Comparison of ENCODE assay signal across 10 cellular contexts in genomic region chr12:96368687-96369086, GRCh38. TPM values are rescaled to one million over a fixed set of nuclear protein-coding genes. Genes with fewer than 3 reads are reported as not detected.
A peak's percentile ranks its signal among the peaks of the same experiment; 100 is the strongest.
DNase-seq lines count a peak whose midpoint lies in the region; ATAC-seq, FAIRE-seq and TF ChIP-seq lines count a peak whose summit lies in the region.
"Had no signal": no experiment of that assay in that cellular context is flagged by ENCODE, and none has a peak within 500 bp of the region (broad histone marks: within the 10 kb centered on the region; RNA-seq: fewer than 3 reads in every experiment).

No MANE protein-coding gene starts in this region.

- peaks cover 4 to 99% (median 55%) of the 10 kb centered on the region in 9 donors for H3K4me1 ChIP-seq in heart right ventricle
- H3K4me1 ChIP-seq in heart left ventricle, result peaks cover 7 to 82% (median 68%) of the 10 kb centered on the region in 12 donors
- H3K4me1 ChIP-seq in endothelial cell of umbilical vein (ENCODE audit: control insufficient read depth, extremely low read depth, insufficient read depth, low read length), result peaks cover 95% of the 10 kb centered on the region
- peaks cover 16 to 48% of the 10 kb centered on the region in 2 donors for H3K4me1 ChIP-seq in muscle layer of duodenum (ENCODE audit: control insufficient read depth in 1 of 2, insufficient read depth in 2 of 2, low read length in 2 of 2)
- peaks cover 47% of the 10 kb centered on the region for H3K4me1 ChIP-seq in suprapubic skin

- H3K9me1 ChIP-seq in endothelial cell of umbilical vein (replicated peaks; ENCODE audit: control insufficient read depth, extremely low read depth, insufficient read depth, low read length), result no peaks in the 10 kb centered on the region

- WGBS in heart right ventricle, 2 donors, result 41% methylated on average over 1 of the region's 1 CpG; no CpG with 5 or more reads in 1 of the 2 donors
- 0 to 46% (median 36%) methylated on average over 1 of the region's 1 CpG for WGBS in heart left ventricle, 4 donors
- 41% methylated on average over 1 of the region's 1 CpG for WGBS in suprapubic skin

- dilution Hi-C loops in endothelial cell of umbilical vein (cut with MboI; ENCODE audit: extremely low pct_ligation_motif_present, low sequenced_read_pairs), result no loop called here

- FAIRE-seq in endothelial cell of umbilical vein (lab: Jason Lieb, UNC), result no peak

- DNase-seq in heart right ventricle, result no peak
- no peak for DNase-seq in heart left ventricle
- DNase-seq in endothelial cell of umbilical vein (ENCODE audit: low read depth, low spot score), result no peak
- no peak for DNase-seq in suprapubic skin (ENCODE audit: low spot score in 2 of 2)
- no peak for DNase-seq in NCI-H345 (lab: John Stamatoyannopoulos, UW)
- DNase-seq: HCEC 1CT, PC-9 had no signal

- CTCF ChIA-PET in endothelial cell of umbilical vein (lab: Charles Lee), result interaction anchor here (0.8 to 1.8 kb wide), 5 partner anchors 18 to 30 kb away, joined by 3 to 7 read pairs (median 5); no protein-coding TSS in a partner anchor

- peaks cover 100% of the 10 kb centered on the region for H3K79me2 ChIP-seq in endothelial cell of umbilical vein (ENCODE audit: control insufficient read depth, insufficient read depth, low read length)

- peak overlapping the region; percentile 68 for H3K4me2 ChIP-seq in endothelial cell of umbilical vein (ENCODE audit: insufficient read depth, low read length)
- H3K4me2 ChIP-seq: PC-9 had no signal

- no peak for TF ChIP-seq EP300 in suprapubic skin (IDR thresholded peaks at IDR 0.05)

- H3K36me3 ChIP-seq in heart right ventricle, result no peaks in the 10 kb centered on the region
- no peaks in the 10 kb centered on the region for H3K36me3 ChIP-seq in heart left ventricle
- no peaks in the 10 kb centered on the region for H3K36me3 ChIP-seq in endothelial cell of umbilical vein (ENCODE audit: control insufficient read depth in 2 of 2, extremely low read depth in 1 of 2, insufficient read depth in 2 of 2, low read length in 2 of 2)
- H3K36me3 ChIP-seq in muscle layer of duodenum (ENCODE audit: control insufficient read depth in 1 of 2, insufficient read depth in 2 of 2, low read length in 2 of 2), result no peaks in the 10 kb centered on the region
- H3K36me3 ChIP-seq in suprapubic skin, result no peaks in the 10 kb centered on the region

- intact Hi-C loops in heart right ventricle (cut with DNase I), result no loop called here
- intact Hi-C loops in heart left ventricle (cut with DNase I), result no loop called here
- intact Hi-C loops in endothelial cell of umbilical vein (cut with micrococcal nuclease), result no loop called here

- H4K20me1 ChIP-seq in endothelial cell of umbilical vein (replicated peaks; ENCODE audit: control insufficient read depth, extremely low read depth, insufficient read depth, low read length), result peaks cover 27% of the 10 kb centered on the region

- peak overlapping the region; percentile 14 for H3K9ac ChIP-seq in endothelial cell of umbilical vein (replicated peaks; ENCODE audit: extremely low read depth, insufficient read depth, low read length)

- TF ChIP-seq POLR2A in heart left ventricle (IDR thresholded peaks at IDR 0.05) (no peak), endothelial cell of umbilical vein (IDR thresholded peaks at IDR 0.05; ENCODE audit: low read depth, low read length) (no peak), suprapubic skin (IDR thresholded peaks at IDR 0.05) (no peak)

- POLR2A ChIA-PET in endothelial cell of umbilical vein (lab: Charles Lee), result interaction anchor here (0.7 to 1.1 kb wide), 2 partner anchors 15 to 29 kb away, joined by 3 to 4 read pairs; no protein-coding TSS in a partner anchor

- TF ChIP-seq CTCF in heart right ventricle (IDR thresholded peaks at IDR 0.05), result no peak
- TF ChIP-seq CTCF in heart left ventricle (IDR thresholded peaks at IDR 0.05), result no peak
- TF ChIP-seq CTCF in endothelial cell of umbilical vein (IDR thresholded peaks at IDR 0.05; ENCODE audit: extremely low read depth in 1 of 2, insufficient read depth in 1 of 2, low read depth in 1 of 2, low read length in 2 of 2), result no peak
- no peak for TF ChIP-seq CTCF in suprapubic skin (IDR thresholded peaks at IDR 0.05)

- peak overlapping the region in 6 of 10 donors; percentile 1 to 59 (median 34) for H3K27ac ChIP-seq in heart right ventricle
- H3K27ac ChIP-seq in heart left ventricle, result peak overlapping the region in 6 of 12 donors; percentile 13 to 55 (median 36)
- peak overlapping the region; percentile 51 for H3K27ac ChIP-seq in endothelial cell of umbilical vein (ENCODE audit: insufficient read depth, low read depth, low read length)
- peak overlapping the region; percentile 39 for H3K27ac ChIP-seq in muscle layer of duodenum (ENCODE audit: low read length)
- peak overlapping the region; percentile 38 for H3K27ac ChIP-seq in suprapubic skin
- H3K27ac ChIP-seq: PC-9 had no signal

- no peak overlapping the region for H2AFZ ChIP-seq in endothelial cell of umbilical vein (ENCODE audit: low read depth, low read length)
- H2AFZ ChIP-seq: PC-9 had no signal

- BruUV-seq in endothelial cell of umbilical vein (replicated peaks; lab: Mats Ljungman, UMichigan), result TSS peak; percentile 76

- ATAC-seq in heart right ventricle (no peak), heart left ventricle (no peak), HG03280 (IDR thresholded peaks at IDR 0.05; ENCODE audit: unreplicated experiment) (no peak), GM18909 (IDR thresholded peaks at IDR 0.05; ENCODE audit: poor library complexity, unreplicated experiment) (no peak)

- H3K4me3 ChIP-seq in heart right ventricle (no peak overlapping the region), heart left ventricle (no peak overlapping the region), endothelial cell of umbilical vein (replicated peaks in 1 of 3; ENCODE audit: insufficient read depth in 1 of 3, low read depth in 1 of 3, low read length in 3 of 3) (peak overlapping the region in 1 of 3 experiments; percentile 23), muscle layer of duodenum (ENCODE audit: low read depth in 1 of 2, low read length in 2 of 2) (peak overlapping the region in 1 of 2 donors; percentile 24), suprapubic skin (no peak overlapping the region)
- H3K4me3 ChIP-seq: PC-9 had no signal

- no peaks in the 10 kb centered on the region for H3K9me3 ChIP-seq in heart right ventricle
- no peaks in the 10 kb centered on the region for H3K9me3 ChIP-seq in heart left ventricle
- no peaks in the 10 kb centered on the region for H3K9me3 ChIP-seq in endothelial cell of umbilical vein (replicated peaks; ENCODE audit: control insufficient read depth, insufficient read depth, low read length)
- H3K9me3 ChIP-seq in muscle layer of duodenum (ENCODE audit: control insufficient read depth in 1 of 2, low read length in 2 of 2), result no peaks in the 10 kb centered on the region
- no peaks in the 10 kb centered on the region for H3K9me3 ChIP-seq in suprapubic skin

- no peaks in the 10 kb centered on the region for H3K27me3 ChIP-seq in heart right ventricle
- no peaks in the 10 kb centered on the region for H3K27me3 ChIP-seq in heart left ventricle
- H3K27me3 ChIP-seq in endothelial cell of umbilical vein (ENCODE audit: control insufficient read depth in 2 of 2, insufficient read depth in 2 of 2, low read length in 2 of 2), result no peaks in the 10 kb centered on the region
- H3K27me3 ChIP-seq in muscle layer of duodenum (ENCODE audit: low read depth, low read length), result no peaks in the 10 kb centered on the region
- no peaks in the 10 kb centered on the region for H3K27me3 ChIP-seq in suprapubic skin

TF ChIP-seq in endothelial cell of umbilical vein, 7 proteins besides CTCF, POLR2A, EP300 and RAD21:
- TF ChIP-seq FOS (IDR thresholded peaks at IDR 0.05; ENCODE audit: borderline replicate concordance, insufficient read depth, low read length) (no peak), POLR2AphosphoS5 (IDR thresholded peaks at IDR 0.05; ENCODE audit: insufficient read depth, low read depth, low read length) (no peak), MYC (IDR thresholded peaks at IDR 0.05; ENCODE audit: low read depth, low read length) (no peak), GATA2 (IDR thresholded peaks at IDR 0.05; ENCODE audit: insufficient read depth, insufficient read length, low read depth, low read length) (no peak), MAX (IDR thresholded peaks at IDR 0.05; ENCODE audit: insufficient read depth, insufficient read length) (no peak), JUN (IDR thresholded peaks at IDR 0.05; ENCODE audit: borderline replicate concordance, insufficient read depth, insufficient read length, low read depth) (no peak), EZH2 (IDR thresholded peaks at IDR 0.05; ENCODE audit: borderline replicate concordance, low read depth, low read length, severe bottlenecking) (no peak)
TF ChIP-seq in endothelial cell of umbilical vein: peak in this region for 0.

RNA-seq across cellular contexts. Expression of gene CDK17, which starts 31.6 kb away (rescaled TPM):
- total RNA-seq in heart right ventricle (10 to 100 TPM; 14.5 to 32.4 (median 21.7) TPM), heart left ventricle (10 to 100 TPM; 14.3 to 31.7 (median 23.1) TPM), endothelial cell of umbilical vein (176 and 193 TPM in 2 replicates), suprapubic skin (10 to 100 TPM; 38.7 to 93.3 (median 43.4) TPM)
- polyA plus RNA-seq in heart right ventricle (10 to 100 TPM in 1 of 2 donors, 1 to 10 TPM in 1; 8.5 to 11.0 TPM), heart left ventricle (10 to 100 TPM in 1 of 2 donors, 1 to 10 TPM in 1; 6.7 to 14.5 TPM), endothelial cell of umbilical vein (53.6 and 61.1 TPM in 2 replicates)
- polyA plus RNA-seq in endothelial cell of umbilical vein (2011; cell fraction: cytosol; rRNA removed), result 62.9 and 67.5 TPM in 2 replicates
- polyA plus RNA-seq in endothelial cell of umbilical vein (2011; cell fraction: nucleus; rRNA removed), result 180 and 190 TPM in 2 replicates
- 76.5 and 115 TPM in 2 replicates for polyA plus RNA-seq in endothelial cell of umbilical vein (2012)
- polyA minus RNA-seq in endothelial cell of umbilical vein, result 302 and 356 TPM in 2 replicates
- 32.8 TPM for polyA minus RNA-seq in endothelial cell of umbilical vein (2011; cell fraction: cytosol; rRNA and poly(A)+ RNA removed)
- polyA minus RNA-seq in endothelial cell of umbilical vein (2011; cell fraction: nucleus; rRNA and poly(A)+ RNA removed), result 1,081 and 1,155 TPM in 2 replicates
